8 cellular contexts compared by ENCODE assay signal in the genomic region with DNA sequence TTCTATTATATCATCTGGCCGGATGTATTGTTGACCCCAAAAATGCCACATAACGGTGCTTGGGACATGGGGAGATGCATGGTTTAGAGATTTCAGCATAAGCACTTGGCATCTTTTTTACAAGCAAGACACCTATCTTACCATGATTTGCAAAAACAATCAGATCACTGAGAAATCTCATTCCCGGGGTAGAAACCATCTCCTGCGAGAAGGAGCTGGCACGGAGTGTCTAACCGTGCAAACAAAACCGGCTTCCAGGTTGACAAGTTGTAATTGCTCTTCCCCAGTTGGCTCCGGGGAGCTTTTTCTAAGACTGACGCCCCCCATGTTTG. TPM values are rescaled to one million over a fixed set of nuclear protein-coding genes. Genes with fewer than 3 reads are reported as not detected.
DNase-seq lines count a peak whose midpoint lies in the region; ATAC-seq and TF ChIP-seq lines count a peak whose summit lies in the region.

No MANE protein-coding gene starts in this region.

- H3K27me3 ChIP-seq in PC-3 (ENCODE audit: low read length) (0 out of 2 replicates have a peak, but pooled peaks cover 3% of the 10 kb centered on the region), esophagus (ENCODE audit: control insufficient read depth in 1 of 2, insufficient read depth in 2 of 2, low read length in 2 of 2) (no peaks in the 10 kb centered on the region), skeletal muscle satellite cell (ENCODE audit: control insufficient read depth, insufficient read depth, low read length) (peaks cover 42% of the 10 kb centered on the region)

- POLR2A ChIA-PET in PC-3 (lab: Charles Lee; ENCODE audit: unreplicated experiment) = no interaction called here

- H3K9ac ChIP-seq in PC-3 (ENCODE audit: low read length) (peak overlapping the region; percentile 89), skeletal muscle satellite cell (ENCODE audit: low read depth, low read length) (no peak overlapping the region)

- no peaks in the 10 kb centered on the region for H3K79me2 ChIP-seq in PC-3 (ENCODE audit: low read length)

- peak overlapping the region; percentile 64 for H2AFZ ChIP-seq in PC-3 (ENCODE audit: low read length)

- H3F3A ChIP-seq in PC-3 (ENCODE audit: low read length, unreplicated experiment) = no peaks in the 10 kb centered on the region

- H3K9me3 ChIP-seq in PC-3 (ENCODE audit: low read length) (no peaks in the 10 kb centered on the region), esophagus (ENCODE audit: control insufficient read depth in 2 of 2, insufficient read depth in 1 of 2, low read depth in 1 of 2, low read length in 1 of 2) (no peaks in the 10 kb centered on the region), skeletal muscle satellite cell (replicated peaks; ENCODE audit: low read length) (no peaks in the 10 kb centered on the region)

- no peak for TF ChIP-seq CTCF in PC-3 (conservative IDR thresholded peaks at IDR 0.05; ENCODE audit: low read depth, low read length)

- CTCF ChIA-PET in PC-3 (lab: Charles Lee) = no interaction called here

- no peaks in the 10 kb centered on the region for H3K9me2 ChIP-seq in PC-3 (replicated peaks; ENCODE audit: low read length)

- no peak for ATAC-seq in PC-3

- peak overlapping the region; percentile 14 for H3K27ac ChIP-seq in PC-3 (ENCODE audit: low read length)
- H3K27ac ChIP-seq in esophagus (ENCODE audit: low read depth in 2 of 2, low read length in 1 of 2) = peak overlapping the region; percentile 73 to 93

- WGBS in esophagus, 2 donors = 11 to 12% methylated on average over 9 of the region's 9 CpGs

- BruUV-seq in PC-3 (replicated peaks; lab: Mats Ljungman, UMichigan) = no TSS peak

- H3K4me1 ChIP-seq in PC-3 (ENCODE audit: insufficient read depth, low read length) = peaks cover 33% of the 10 kb centered on the region
- H3K4me1 ChIP-seq in esophagus (ENCODE audit: control insufficient read depth in 2 of 2, insufficient read depth in 2 of 2, low read length in 1 of 2) = peaks cover 0 to under 1% of the 10 kb centered on the region in 2 donors
- H3K4me1 ChIP-seq in skeletal muscle satellite cell (ENCODE audit: control insufficient read depth, insufficient read depth, low read length) = peaks cover 20% of the 10 kb centered on the region

- no peaks in the 10 kb centered on the region for H3K36me3 ChIP-seq in PC-3 (ENCODE audit: low read depth, low read length)
- H3K36me3 ChIP-seq in esophagus (ENCODE audit: control insufficient read depth in 2 of 2, insufficient read depth in 2 of 2, low read length in 1 of 2) = no peaks in the 10 kb centered on the region
- no peaks in the 10 kb centered on the region for H3K36me3 ChIP-seq in skeletal muscle satellite cell (ENCODE audit: insufficient read depth, low read length)

- intact Hi-C loops in PC-3 (cut with micrococcal nuclease) = no loop called here

- peak overlapping the region; percentile 75 for H3K4me3 ChIP-seq in PC-3 (ENCODE audit: low read length)
- H3K4me3 ChIP-seq in esophagus (ENCODE audit: low read depth in 1 of 2, low read length in 2 of 2) = peak overlapping the region; percentile 57 to 75
- no peak overlapping the region for H3K4me3 ChIP-seq in skeletal muscle satellite cell (ENCODE audit: low read length)

- H4K20me1 ChIP-seq in PC-3 (ENCODE audit: low read length) = no peaks in the 10 kb centered on the region

- DNase-seq in DMS 273 (lab: John Stamatoyannopoulos, UW; ENCODE audit: unreplicated experiment) (peak; percentile 53), DMS 273 treated with DMSO at 0.1 percent for 48 hours (lab: John Stamatoyannopoulos, UW) (no peak), PC-3 (peak; percentile 29), NCI-H82 treated with DMSO at 0.1 percent for 48 hours (lab: John Stamatoyannopoulos, UW; ENCODE audit: unreplicated experiment) (no peak)
- no peak for DNase-seq in stimulated activated CD4-positive, alpha-beta T cell treated with anti-CD3 and anti-CD28 coated beads, Interleukin-2, amount 100 ng/mL, for 48 hours
- DNase-seq in activated CD4-positive, CD25-positive, alpha-beta regulatory T cell (lab: John Stamatoyannopoulos, UW) = no peak

- H3K4me2 ChIP-seq in PC-3 (ENCODE audit: low read length) = peak overlapping the region; percentile 97
- peak overlapping the region; percentile 100 for H3K4me2 ChIP-seq in skeletal muscle satellite cell (ENCODE audit: low read length)

RNA-seq across cellular contexts. Expression of a gene that starts 1.0 kb away (rescaled TPM):
- total RNA-seq in PC-3 (2014; rRNA removed) = 1.2 and 1.4 TPM in 2 replicates
- 1 to 10 TPM; 4.0 to 9.7 TPM for polyA plus RNA-seq in esophagus
- total RNA-seq in skeletal muscle satellite cell (2012; rRNA removed) = 0.76 and 1.7 TPM in 2 replicates

RNA-seq across cellular contexts. Expression of a gene that starts 1.4 kb away (rescaled TPM):
- 1.3 and 2.1 TPM in 2 replicates for total RNA-seq in PC-3 (2014; rRNA removed)
- 1 to 10 TPM; 2.8 to 3.5 TPM for polyA plus RNA-seq in esophagus
- total RNA-seq in skeletal muscle satellite cell (2012; rRNA removed) = 2.8 and 3.3 TPM in 2 replicates

RNA-seq across cellular contexts. Expression of a gene that starts 42.1 kb away (rescaled TPM):
- total RNA-seq in PC-3 (2014; rRNA removed) = 81.1 and 88.5 TPM in 2 replicates
- 10 to 100 TPM; 32.2 to 37.7 TPM for polyA plus RNA-seq in esophagus
- total RNA-seq in skeletal muscle satellite cell (2012; rRNA removed) = 75.4 and 82.6 TPM in 2 replicates

Comparison
In these comparisons a context has a peak if more than half of its experiments do, and no peak if none do; other contexts are left out.
1. DNase-seq: peak in DMS 273 (single experiment) and PC-3 (single experiment); none in DMS 273 treated with DMSO at 0.1 percent for 48 hours (single experiment), stimulated activated CD4-positive, alpha-beta T cell treated with anti-CD3 and anti-CD28 coated beads, Interleukin-2, amount 100 ng/mL, for 48 hours (0 of 2), NCI-H82 treated with DMSO at 0.1 percent for 48 hours (single experiment) and activated CD4-positive, CD25-positive, alpha-beta regulatory T cell (0 of 4).